Comparison of ENCODE assay signal across 7 cellular contexts in genomic region chr2:87485884-87486283, GRCh38.
A peak's percentile ranks its signal among the peaks of the same experiment; 100 is the strongest.
DNase-seq lines count a peak whose midpoint lies in the region; ATAC-seq and TF ChIP-seq lines count a peak whose summit lies in the region.
"Not testable (repeated sequence)": the region's sequence is repeated elsewhere in the genome, so short reads cannot be mapped to it uniquely, and the experiment has no call there.

No MANE protein-coding gene starts in this region.

- H3K4me1 Mint-ChIP-seq in activated T-cell treated with anti-CD3 and anti-CD28 coated beads, Interleukin-2, amount 50 U/mL, for 4 hours (ENCODE audit: low read depth), result peaks cover 37% of the 10 kb centered on the region

- H3K27ac ChIP-seq in Karpas-422 (ENCODE audit: low read length), result peak overlapping the region; percentile 71
- not testable (repeated sequence) for H3K27ac ChIP-seq in foreskin keratinocyte

- not testable (repeated sequence) for H3K9me2 ChIP-seq in Karpas-422 (replicated peaks; ENCODE audit: insufficient read depth, low read length)

- TF ChIP-seq CTCF in foreskin keratinocyte (conservative IDR thresholded peaks at IDR 0.05); omental fat pad (IDR thresholded peaks at IDR 0.05): not testable (repeated sequence)

- not testable (repeated sequence) for H3K27me3 ChIP-seq in Karpas-422 (ENCODE audit: low read length); foreskin keratinocyte

- peaks cover 47% of the 10 kb centered on the region for H3K79me2 ChIP-seq in Karpas-422 (ENCODE audit: low read length)

- H3K36me3 ChIP-seq in Karpas-422 (ENCODE audit: insufficient read depth, low read length), result not testable (repeated sequence)

- H3K4me2 ChIP-seq in Karpas-422 (ENCODE audit: low read depth, low read length, poor library complexity, severe bottlenecking), result peak overlapping the region; percentile 57

- H3K9me3 ChIP-seq in Karpas-422 (ENCODE audit: low read length), result not testable (repeated sequence)

- ATAC-seq in GM18907 (IDR thresholded peaks at IDR 0.05; ENCODE audit: unreplicated experiment) (peak; percentile 95), GM21723 (IDR thresholded peaks at IDR 0.05; ENCODE audit: unreplicated experiment) (peak; percentile 91), HG03066 (IDR thresholded peaks at IDR 0.05; ENCODE audit: low read depth, unreplicated experiment) (peak; percentile 91), foreskin keratinocyte (peak; percentile 78), omental fat pad (ENCODE audit: low FRiP score) (peak; percentile 73)
- ATAC-seq in activated T-cell treated with anti-CD3 and anti-CD28 coated beads, Interleukin-2, amount 50 U/mL, for 4 hours, result peak; percentile 59 to 61

- H3K4me3 Mint-ChIP-seq in activated T-cell treated with anti-CD3 and anti-CD28 coated beads, Interleukin-2, amount 50 U/mL, for 4 hours, result not testable (repeated sequence)

- H3K4me1 ChIP-seq in Karpas-422 (ENCODE audit: low read length), result peaks cover 24% of the 10 kb centered on the region
- H3K4me1 ChIP-seq in foreskin keratinocyte, result not testable (repeated sequence)

- H3K9ac ChIP-seq in Karpas-422 (ENCODE audit: low read length), result peak overlapping the region; percentile 57

- H3K9me3 Mint-ChIP-seq in activated T-cell treated with anti-CD3 and anti-CD28 coated beads, Interleukin-2, amount 50 U/mL, for 4 hours, result not testable (repeated sequence)

- not testable (repeated sequence) for H3K4me3 ChIP-seq in Karpas-422 (ENCODE audit: low read length)

- H4K20me1 ChIP-seq in Karpas-422 (ENCODE audit: insufficient read depth, low read depth, low read length), result not testable (repeated sequence)

- not testable (repeated sequence) for DNase-seq in Karpas-422; activated T-cell treated with anti-CD3 and anti-CD28 coated beads, Interleukin-2, amount 50 U/mL, for 4 hours; foreskin keratinocyte; omental fat pad (ENCODE audit: low spot score)

- not testable (repeated sequence) for H3K27me3 Mint-ChIP-seq in activated T-cell treated with anti-CD3 and anti-CD28 coated beads, Interleukin-2, amount 50 U/mL, for 4 hours (ENCODE audit: low read depth)

- H3K36me3 Mint-ChIP-seq in activated T-cell treated with anti-CD3 and anti-CD28 coated beads, Interleukin-2, amount 50 U/mL, for 4 hours (ENCODE audit: insufficient read depth), result not testable (repeated sequence)

- H2AFZ ChIP-seq in Karpas-422 (ENCODE audit: low read length), result not testable (repeated sequence)
